In genomic region chr1:174068000-174068399, GRCh38 we compare ENCODE assay signal across 19 cellular contexts. TPM values are rescaled to one million over a fixed set of nuclear protein-coding genes. Genes with fewer than 3 reads are reported as not detected.
A peak's percentile ranks its signal among the peaks of the same experiment; 100 is the strongest.
DNase-seq lines count a peak whose midpoint lies in the region; ATAC-seq, FAIRE-seq and TF ChIP-seq lines count a peak whose summit lies in the region.
"Had no signal": no experiment of that assay in that cellular context is flagged by ENCODE, and none has a peak within 500 bp of the region (broad histone marks: within the 10 kb centered on the region; RNA-seq: fewer than 3 reads in every experiment).

No MANE protein-coding gene starts in this region.

- WGBS in H1 (ENCODE audit: extremely low coverage in 1 of 2, insufficient coverage in 1 of 2, insufficient read length in 1 of 2, insufficient replicate concordance in 2 of 2, low coverage in 1 of 2, low lambda C conversion rate in 2 of 2, missing lambda C conversion rate in 1 of 2), 2 experiments: 88% methylated on average over 1 of the region's 1 CpG; no CpG with 5 or more reads in 1 of the 2 experiments

- H3K4me3 ChIP-seq in PC-3 (ENCODE audit: low read length) (no peak overlapping the region), H1 (ENCODE audit: extremely low read depth in 1 of 4, insufficient read depth in 2 of 4, low read depth in 3 of 4, low read length in 4 of 4) (no peak overlapping the region), vagina (no peak overlapping the region)
- H3K4me3 ChIP-seq in CD8-positive, alpha-beta T cell (ENCODE audit: low read depth, low read length): no peak overlapping the region
- H3K4me3 ChIP-seq: heart right ventricle had no signal

- no peak overlapping the region for H3K14ac ChIP-seq in H1 (ENCODE audit: insufficient read length)

- no peak overlapping the region for H2BK20ac ChIP-seq in H1 (ENCODE audit: low read length)

- no peaks in the 10 kb centered on the region for H3K23me2 ChIP-seq in H1 (ENCODE audit: low read depth, low read length)

- intact Hi-C loops in PC-3 (cut with micrococcal nuclease): no loop called here
- intact Hi-C loops in CD8-positive, alpha-beta T cell (cut with DNase I, micrococcal nuclease): no loop called here
- intact Hi-C loops in vagina (cut with DNase I): no loop called here

- TF ChIP-seq CTCF in PC-3 (conservative IDR thresholded peaks at IDR 0.05; ENCODE audit: low read depth, low read length): no peak
- TF ChIP-seq CTCF in H1 (IDR thresholded peaks at IDR 0.05; ENCODE audit: control extremely low read depth in 1 of 3, insufficient read depth in 1 of 3, low read depth in 1 of 3, low read length in 3 of 3): no peak
- TF ChIP-seq CTCF in CD8-positive, alpha-beta T cell (IDR thresholded peaks at IDR 0.05): no peak
- no peak for TF ChIP-seq CTCF in vagina (IDR thresholded peaks at IDR 0.05)

- H3K27ac ChIP-seq in PC-3 (ENCODE audit: low read length): no peak overlapping the region
- no peak overlapping the region for H3K27ac ChIP-seq in H1 (ENCODE audit: low read depth, low read length)
- no peak overlapping the region for H3K27ac ChIP-seq in CD8-positive, alpha-beta T cell (ENCODE audit: low read depth, low read length)
- no peak overlapping the region for H3K27ac ChIP-seq in vagina
- H3K27ac ChIP-seq: heart right ventricle, HL-60 had no signal

- H3K79me1 ChIP-seq in H1 (ENCODE audit: low read depth, low read length): no peaks in the 10 kb centered on the region

- FAIRE-seq in H1 (lab: Jason Lieb, UNC): no peak

- CTCF ChIA-PET in PC-3 (lab: Charles Lee): no interaction called here
- CTCF ChIA-PET in H1 (lab: Charles Lee; ENCODE audit: partially characterized antibody): interaction anchor here (0.9 to 1.7 kb wide), 5 partner anchors 10 to 624 kb away, joined by 3 to 5 read pairs (median 4); no protein-coding TSS in a partner anchor
- CTCF ChIA-PET in CD8-positive, alpha-beta T cell (lab: Charles Lee): no interaction called here

- H3K18ac ChIP-seq in H1 (ENCODE audit: extremely low read depth, low read length): no peak overlapping the region

- H4K8ac ChIP-seq in H1 (ENCODE audit: extremely low read depth, insufficient read depth, low read length): no peak overlapping the region

- no peak overlapping the region for H2AFZ ChIP-seq in PC-3 (ENCODE audit: low read length)
- H2AFZ ChIP-seq in H1 (ENCODE audit: low read length): 0 out of 2 replicates have a peak overlapping the region, but pooled peaks have one; percentile 56

- no peak overlapping the region for H2BK15ac ChIP-seq in H1 (ENCODE audit: low read length)

- no peaks in the 10 kb centered on the region for H3K9me2 ChIP-seq in PC-3 (replicated peaks; ENCODE audit: low read length)

- TF ChIP-seq EP300 in H1 (IDR thresholded peaks at IDR 0.05; ENCODE audit: borderline replicate concordance in 1 of 2, low read depth in 2 of 2, low read length in 2 of 2): no peak

- H3K4me1 ChIP-seq in PC-3 (ENCODE audit: insufficient read depth, low read length) (peaks cover 6% of the 10 kb centered on the region; the same call in 1 of the 2 replicates), H1 (replicated peaks in 1 of 4; ENCODE audit: control insufficient read depth in 3 of 4, insufficient read depth in 4 of 4, low read length in 3 of 4) (no peaks in the 10 kb centered on the region), vagina (no peaks in the 10 kb centered on the region)
- no peaks in the 10 kb centered on the region for H3K4me1 ChIP-seq in CD8-positive, alpha-beta T cell (ENCODE audit: insufficient read depth, low read length)
- H3K4me1 ChIP-seq: heart right ventricle had no signal

- no peaks in the 10 kb centered on the region for H3K36me3 Mint-ChIP-seq in CD8-positive, alpha-beta T cell
- no peaks in the 10 kb centered on the region for H3K36me3 Mint-ChIP-seq in immature natural killer cell
- H3K36me3 Mint-ChIP-seq: activated naive CD8-positive, alpha-beta T cell treated with anti-CD3 and anti-CD28 coated beads for 36 hours had no signal

- in situ Hi-C loops in ACHN (cut with HindIII; ENCODE audit: low pct_ligation_motif_present, low pct_unique_long_range_greater_than_20kb, low sequenced_read_pairs): no loop called here

- no peak overlapping the region for H2BK5ac ChIP-seq in H1 (ENCODE audit: low read depth, low read length)

- no peak for TF ChIP-seq POLR2A in H1 (IDR thresholded peaks at IDR 0.05; ENCODE audit: control extremely low read depth in 1 of 2, low read depth in 2 of 2, low read length in 2 of 2)
- TF ChIP-seq POLR2A in vagina (IDR thresholded peaks at IDR 0.05): no peak

- H2BK120ac ChIP-seq in H1 (replicated peaks; ENCODE audit: low read depth, low read length): no peak overlapping the region

- no peak overlapping the region for H3K4me3 Mint-ChIP-seq in CD8-positive, alpha-beta T cell
- H3K4me3 Mint-ChIP-seq in immature natural killer cell: no peak overlapping the region
- H3K4me3 Mint-ChIP-seq: activated naive CD8-positive, alpha-beta T cell treated with anti-CD3 and anti-CD28 coated beads for 36 hours had no signal

- no peak overlapping the region for H4K5ac ChIP-seq in H1 (ENCODE audit: insufficient read length, low read depth, low read length)

- H3K9me3 ChIP-seq in PC-3 (ENCODE audit: low read length) (no peaks in the 10 kb centered on the region), H1 (ENCODE audit: insufficient read depth in 2 of 2, low read depth in 1 of 2, low read length in 1 of 2) (no peaks in the 10 kb centered on the region), vagina (no peaks in the 10 kb centered on the region)
- no peaks in the 10 kb centered on the region for H3K9me3 ChIP-seq in CD8-positive, alpha-beta T cell (ENCODE audit: low read length)
- H3K9me3 ChIP-seq: heart right ventricle had no signal

- no peaks in the 10 kb centered on the region for H3F3A ChIP-seq in PC-3 (ENCODE audit: low read length, unreplicated experiment)

- H2AK5ac ChIP-seq in H1 (ENCODE audit: low read depth, low read length): no peak overlapping the region

- H3K56ac ChIP-seq in H1 (replicated peaks; ENCODE audit: insufficient read length, low read depth, low read length): no peak overlapping the region

- no peaks in the 10 kb centered on the region for H3K27me3 Mint-ChIP-seq in CD8-positive, alpha-beta T cell (ENCODE audit: low read depth)
- peaks cover 1 to 7% (median 2%) of the 10 kb centered on the region in 3 donors for H3K27me3 Mint-ChIP-seq in immature natural killer cell (ENCODE audit: low read depth in 3 of 3)
- H3K27me3 Mint-ChIP-seq: activated naive CD8-positive, alpha-beta T cell treated with anti-CD3 and anti-CD28 coated beads for 36 hours had no signal

- H2BK12ac ChIP-seq in H1 (ENCODE audit: low read depth, low read length): no peak overlapping the region

- ATAC-seq in PC-3: peak; percentile 58
- no peak for ATAC-seq in CD8-positive, alpha-beta T cell
- ATAC-seq: activated CD4-positive, CD25-positive, alpha-beta regulatory T cell treated with anti-CD3 and anti-CD28 coated beads, Interleukin-2, amount 50 U/mL, for 24 hours; HCT116; heart right ventricle; left colon had no signal

- H3K36me3 ChIP-seq in PC-3 (ENCODE audit: low read depth, low read length): no peaks in the 10 kb centered on the region
- H3K36me3 ChIP-seq in H1 (ENCODE audit: control insufficient read depth in 2 of 4, insufficient read depth in 4 of 4, low read length in 3 of 4): no peaks in the 10 kb centered on the region
- no peaks in the 10 kb centered on the region for H3K36me3 ChIP-seq in CD8-positive, alpha-beta T cell (ENCODE audit: insufficient read depth, low read length)
- no peaks in the 10 kb centered on the region for H3K36me3 ChIP-seq in vagina
- H3K36me3 ChIP-seq: heart right ventricle had no signal

- no peaks in the 10 kb centered on the region for H3K9me3 Mint-ChIP-seq in CD8-positive, alpha-beta T cell
- no peaks in the 10 kb centered on the region for H3K9me3 Mint-ChIP-seq in immature natural killer cell
- H3K9me3 Mint-ChIP-seq: activated naive CD8-positive, alpha-beta T cell treated with anti-CD3 and anti-CD28 coated beads for 36 hours had no signal

- H3K9ac ChIP-seq in PC-3 (ENCODE audit: low read length) (no peak overlapping the region), H1 (replicated peaks in 1 of 4; ENCODE audit: extremely low read depth in 1 of 4, low read depth in 3 of 4, low read length in 3 of 4) (no peak overlapping the region)

- no peaks in the 10 kb centered on the region for H3K79me2 ChIP-seq in PC-3 (ENCODE audit: low read length)
- H3K79me2 ChIP-seq in H1 (ENCODE audit: control insufficient read depth in 1 of 2, insufficient read depth in 2 of 2, low read length in 2 of 2): no peaks in the 10 kb centered on the region

- H3K27me3 ChIP-seq in PC-3 (ENCODE audit: low read length) (no peaks in the 10 kb centered on the region), H1 (replicated peaks in 1 of 4; ENCODE audit: control insufficient read depth in 3 of 4, extremely low read depth in 1 of 4, insufficient read depth in 3 of 4, low read length in 3 of 4) (no peaks in the 10 kb centered on the region), vagina (no peaks in the 10 kb centered on the region)
- H3K27me3 ChIP-seq in CD8-positive, alpha-beta T cell (ENCODE audit: insufficient read depth, low read length): no peaks in the 10 kb centered on the region
- H3K27me3 ChIP-seq: heart right ventricle had no signal

- no peak overlapping the region for H3K23ac ChIP-seq in H1 (ENCODE audit: insufficient read length)

- no peak for TF ChIP-seq RAD21 in H1 (IDR thresholded peaks at IDR 0.05 in 1 of 2, conservative IDR thresholded peaks at IDR 0.05 in 1 of 2; ENCODE audit: low read depth in 2 of 2, low read length in 2 of 2)

- H4K91ac ChIP-seq in H1 (replicated peaks; ENCODE audit: insufficient read length, low read length): no peak overlapping the region

- H4K20me1 ChIP-seq in PC-3 (ENCODE audit: low read length) (no peaks in the 10 kb centered on the region), H1 (replicated peaks in 1 of 2; ENCODE audit: control insufficient read depth in 1 of 2, insufficient read depth in 2 of 2, low read length in 2 of 2) (no peaks in the 10 kb centered on the region)

- no peak overlapping the region for H3K4ac ChIP-seq in H1 (replicated peaks; ENCODE audit: insufficient read length, low read depth, low read length)

- H3K4me1 Mint-ChIP-seq in CD8-positive, alpha-beta T cell (ENCODE audit: low read depth): peaks cover 11% of the 10 kb centered on the region
- H3K4me1 Mint-ChIP-seq in immature natural killer cell: peaks cover 0 to 2% of the 10 kb centered on the region in 2 donors

- BruUV-seq in PC-3 (replicated peaks; lab: Mats Ljungman, UMichigan): no TSS peak

- DNase-seq in ACHN: peak; percentile 22
- DNase-seq in HT-29 (ENCODE audit: low spot score): peak; percentile 36
- peak; percentile 44 for DNase-seq in PC-3
- DNase-seq in H1 (ENCODE audit: low read depth in 1 of 2, low spot score in 2 of 2): no peak
- DNase-seq in CD8-positive, alpha-beta T cell: no peak
- DNase-seq in DMS153 (lab: John Stamatoyannopoulos, UW): no peak
- no peak for DNase-seq in immature natural killer cell
- no peak for DNase-seq in vagina (ENCODE audit: extremely low spot score in 2 of 2)
- DNase-seq: activated CD8-positive, alpha-beta memory T cell treated with anti-CD3 and anti-CD28 coated beads, Interleukin-2, amount 50 U/mL, for 4 hours; activated naive CD8-positive, alpha-beta T cell treated with anti-CD3 and anti-CD28 coated beads for 36 hours; Calu3; heart right ventricle; left colon; NCI-H345; posterior cingulate gyrus; T-helper 1 cell had no signal

- H3K4me2 ChIP-seq in PC-3 (ENCODE audit: low read length) (no peak overlapping the region), H1 (ENCODE audit: insufficient read depth in 1 of 2, low read depth in 2 of 2, low read length in 2 of 2) (no peak overlapping the region)

- POLR2A ChIA-PET in PC-3 (lab: Charles Lee; ENCODE audit: unreplicated experiment): no interaction called here
- POLR2A ChIA-PET in H1 (lab: Charles Lee; ENCODE audit: partially characterized antibody): interaction anchor here (0.6 to 1.4 kb wide), 3 partner anchors 11 to 133 kb away, joined by 3 read pairs; partner anchors contain the start of gene RC3H1
- POLR2A ChIA-PET in CD8-positive, alpha-beta T cell (lab: Charles Lee): no interaction called here

- no peak overlapping the region for H3K27ac Mint-ChIP-seq in CD8-positive, alpha-beta T cell
- H3K27ac Mint-ChIP-seq in immature natural killer cell: no peak overlapping the region
- H3K27ac Mint-ChIP-seq: activated naive CD8-positive, alpha-beta T cell treated with anti-CD3 and anti-CD28 coated beads for 36 hours had no signal

RNA-seq across cellular contexts. Expression of gene RC3H1, which starts 45.8 kb away (rescaled TPM):
- 9.3 and 9.6 TPM in 2 replicates for total RNA-seq in HT-29 (2014; rRNA removed; shearing (Covaris generic))
- total RNA-seq in PC-3 (2014; rRNA removed) (7.5 and 10.5 TPM in 2 replicates), vagina (25.3 TPM)
- 29.5 and 32.2 TPM in 2 replicates for total RNA-seq in H1 (2021; fragmentation: NEBNext Ultra II Directional; extraction: Animal tissue kit (Norgen Biotek cat#: 25700))
- polyA plus RNA-seq in H1 (2011; rRNA removed) (5.1 and 7.4 TPM in 2 replicates), immature natural killer cell (10 to 100 TPM in 1 of 3 donors, 1 to 10 TPM in 2; 3.9 to 10.4 (median 5.7) TPM)
- 5.1 TPM for polyA plus RNA-seq in H1 (2011; cell fraction: cytosol; rRNA removed)
- 6.6 TPM for polyA plus RNA-seq in H1 (2011; cell fraction: nucleus; rRNA removed)
- 3.3 to 6.7 TPM (median 4.5 TPM) in 4 replicates for polyA plus RNA-seq in H1 (2012, experiment 1 of 2)
- 0.26 TPM for polyA plus RNA-seq in H1 (2012, experiment 2 of 2)
- 8.6 TPM for polyA plus RNA-seq in H1 (2013, experiment 1 of 2)
- polyA plus RNA-seq in H1 (2013, experiment 2 of 2): 7.9 TPM
- 81.3 and 87.6 TPM in 2 replicates for polyA minus RNA-seq in H1 (2011; rRNA and poly(A)+ RNA removed)
- 33.0 TPM for polyA minus RNA-seq in H1 (2011; cell fraction: cytosol; rRNA and poly(A)+ RNA removed)
- polyA minus RNA-seq in H1 (2011; cell fraction: nucleus; rRNA and poly(A)+ RNA removed): 47.3 TPM
- total RNA-seq in CD8-positive, alpha-beta T cell: 10 to 100 TPM; 40.2 to 41.4 TPM

Comparison
In these comparisons a context has a peak if more than half of its experiments do, and no peak if none do; other contexts are left out.
1. DNase-seq: peak in ACHN (single experiment), HT-29 (single experiment) and PC-3 (single experiment); none in H1 (0 of 2), CD8-positive, alpha-beta T cell (0 of 7), DMS153 (single experiment), immature natural killer cell (0 of 3) and vagina (0 of 2).